In the genomic region with DNA sequence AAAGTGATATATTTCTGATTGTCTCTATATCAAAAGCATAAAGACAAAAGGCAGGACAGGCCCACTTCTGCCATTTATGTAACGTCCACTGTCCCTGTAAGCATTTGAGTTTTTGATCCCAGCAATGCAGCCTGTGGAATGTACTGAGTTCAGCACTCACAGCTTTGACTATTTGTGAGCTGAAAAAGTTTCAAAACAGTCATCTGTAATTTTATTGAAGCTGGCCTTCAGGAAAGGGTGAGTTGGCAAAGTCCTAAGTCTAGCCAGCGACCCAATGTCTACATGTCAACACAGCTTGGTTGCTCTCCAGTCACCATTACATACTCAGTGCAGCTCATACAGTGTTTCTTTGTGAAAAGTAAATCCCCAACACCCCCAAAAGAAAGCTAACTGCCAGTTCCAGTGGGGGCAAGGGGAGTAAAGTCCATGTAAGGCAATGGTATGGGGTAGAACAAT, we compare ENCODE assay signal across 1 cellular context.
TF ChIP-seq lines count a peak whose summit lies in the region.

No MANE protein-coding gene starts in this region.

TF ChIP-seq in HepG2, 621 proteins besides CTCF, POLR2A, EP300 and RAD21 (continued from another document and continues in another):
- TF ChIP-seq, protein P1, sequence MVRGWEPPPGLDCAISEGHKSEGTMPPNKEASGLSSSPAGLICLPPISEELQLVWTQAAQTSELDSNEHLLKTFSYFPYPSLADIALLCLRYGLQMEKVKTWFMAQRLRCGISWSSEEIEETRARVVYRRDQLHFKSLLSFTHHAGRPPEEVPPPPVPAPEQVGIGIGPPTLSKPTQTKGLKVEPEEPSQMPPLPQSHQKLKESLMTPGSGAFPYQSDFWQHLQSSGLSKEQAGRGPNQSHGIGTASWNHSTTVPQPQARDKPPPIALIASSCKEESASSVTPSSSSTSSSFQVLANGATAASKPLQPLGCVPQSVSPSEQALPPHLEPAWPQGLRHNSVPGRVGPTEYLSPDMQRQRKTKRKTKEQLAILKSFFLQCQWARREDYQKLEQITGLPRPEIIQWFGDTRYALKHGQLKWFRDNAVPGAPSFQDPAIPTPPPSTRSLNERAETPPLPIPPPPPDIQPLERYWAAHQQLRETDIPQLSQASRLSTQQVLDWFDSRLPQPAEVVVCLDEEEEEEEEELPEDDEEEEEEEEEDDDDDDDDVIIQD (CRISPR knock-in tag; IDR thresholded peaks at IDR 0.05; ENCODE audit: low read depth): peak; percentile 86; the same call in 1 of the 2 replicates
- TF ChIP-seq, protein P2, sequence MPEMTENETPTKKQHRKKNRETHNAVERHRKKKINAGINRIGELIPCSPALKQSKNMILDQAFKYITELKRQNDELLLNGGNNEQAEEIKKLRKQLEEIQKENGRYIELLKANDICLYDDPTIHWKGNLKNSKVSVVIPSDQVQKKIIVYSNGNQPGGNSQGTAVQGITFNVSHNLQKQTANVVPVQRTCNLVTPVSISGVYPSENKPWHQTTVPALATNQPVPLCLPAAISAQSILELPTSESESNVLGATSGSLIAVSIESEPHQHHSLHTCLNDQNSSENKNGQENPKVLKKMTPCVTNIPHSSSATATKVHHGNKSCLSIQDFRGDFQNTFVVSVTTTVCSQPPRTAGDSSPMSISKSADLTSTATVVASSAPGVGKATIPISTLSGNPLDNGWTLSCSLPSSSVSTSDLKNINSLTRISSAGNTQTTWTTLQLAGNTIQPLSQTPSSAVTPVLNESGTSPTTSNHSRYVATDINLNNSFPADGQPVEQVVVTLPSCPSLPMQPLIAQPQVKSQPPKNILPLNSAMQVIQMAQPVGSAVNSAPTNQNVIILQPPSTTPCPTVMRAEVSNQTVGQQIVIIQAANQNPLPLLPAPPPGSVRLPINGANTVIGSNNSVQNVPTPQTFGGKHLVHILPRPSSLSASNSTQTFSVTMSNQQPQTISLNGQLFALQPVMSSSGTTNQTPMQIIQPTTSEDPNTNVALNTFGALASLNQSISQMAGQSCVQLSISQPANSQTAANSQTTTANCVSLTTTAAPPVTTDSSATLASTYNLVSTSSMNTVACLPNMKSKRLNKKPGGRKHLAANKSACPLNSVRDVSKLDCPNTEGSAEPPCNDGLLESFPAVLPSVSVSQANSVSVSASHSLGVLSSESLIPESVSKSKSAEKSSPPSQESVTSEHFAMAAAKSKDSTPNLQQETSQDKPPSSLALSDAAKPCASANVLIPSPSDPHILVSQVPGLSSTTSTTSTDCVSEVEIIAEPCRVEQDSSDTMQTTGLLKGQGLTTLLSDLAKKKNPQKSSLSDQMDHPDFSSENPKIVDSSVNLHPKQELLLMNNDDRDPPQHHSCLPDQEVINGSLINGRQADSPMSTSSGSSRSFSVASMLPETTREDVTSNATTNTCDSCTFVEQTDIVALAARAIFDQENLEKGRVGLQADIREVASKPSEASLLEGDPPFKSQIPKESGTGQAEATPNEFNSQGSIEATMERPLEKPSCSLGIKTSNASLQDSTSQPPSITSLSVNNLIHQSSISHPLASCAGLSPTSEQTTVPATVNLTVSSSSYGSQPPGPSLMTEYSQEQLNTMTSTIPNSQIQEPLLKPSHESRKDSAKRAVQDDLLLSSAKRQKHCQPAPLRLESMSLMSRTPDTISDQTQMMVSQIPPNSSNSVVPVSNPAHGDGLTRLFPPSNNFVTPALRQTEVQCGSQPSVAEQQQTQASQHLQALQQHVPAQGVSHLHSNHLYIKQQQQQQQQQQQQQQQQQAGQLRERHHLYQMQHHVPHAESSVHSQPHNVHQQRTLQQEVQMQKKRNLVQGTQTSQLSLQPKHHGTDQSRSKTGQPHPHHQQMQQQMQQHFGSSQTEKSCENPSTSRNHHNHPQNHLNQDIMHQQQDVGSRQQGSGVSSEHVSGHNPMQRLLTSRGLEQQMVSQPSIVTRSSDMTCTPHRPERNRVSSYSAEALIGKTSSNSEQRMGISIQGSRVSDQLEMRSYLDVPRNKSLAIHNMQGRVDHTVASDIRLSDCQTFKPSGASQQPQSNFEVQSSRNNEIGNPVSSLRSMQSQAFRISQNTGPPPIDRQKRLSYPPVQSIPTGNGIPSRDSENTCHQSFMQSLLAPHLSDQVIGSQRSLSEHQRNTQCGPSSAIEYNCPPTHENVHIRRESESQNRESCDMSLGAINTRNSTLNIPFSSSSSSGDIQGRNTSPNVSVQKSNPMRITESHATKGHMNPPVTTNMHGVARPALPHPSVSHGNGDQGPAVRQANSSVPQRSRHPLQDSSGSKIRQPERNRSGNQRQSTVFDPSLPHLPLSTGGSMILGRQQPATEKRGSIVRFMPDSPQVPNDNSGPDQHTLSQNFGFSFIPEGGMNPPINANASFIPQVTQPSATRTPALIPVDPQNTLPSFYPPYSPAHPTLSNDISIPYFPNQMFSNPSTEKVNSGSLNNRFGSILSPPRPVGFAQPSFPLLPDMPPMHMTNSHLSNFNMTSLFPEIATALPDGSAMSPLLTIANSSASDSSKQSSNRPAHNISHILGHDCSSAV (CRISPR knock-in tag; IDR thresholded peaks at IDR 0.05; ENCODE audit: borderline replicate concordance): no peak
- TF ChIP-seq ZNF263 (CRISPR knock-in tag; IDR thresholded peaks at IDR 0.05): no peak
- TF ChIP-seq ATF7 (IDR thresholded peaks at IDR 0.05): no peak
- TF ChIP-seq ATF7 (CRISPR knock-in tag; IDR thresholded peaks at IDR 0.05): no peak
- TF ChIP-seq USF2 (IDR thresholded peaks at IDR 0.05; ENCODE audit: low read depth, low read length): no peak
- no peak for TF ChIP-seq USF2 (CRISPR knock-in tag; IDR thresholded peaks at IDR 0.05; ENCODE audit: borderline replicate concordance)
- TF ChIP-seq MTA1 (CRISPR knock-in tag; IDR thresholded peaks at IDR 0.05; ENCODE audit: borderline replicate concordance): no peak
- TF ChIP-seq FOXP4 (CRISPR knock-in tag; IDR thresholded peaks at IDR 0.05): peak; percentile 70
- TF ChIP-seq ZNF343 (CRISPR knock-in tag; IDR thresholded peaks at IDR 0.05): no peak
- TF ChIP-seq KAT7 (CRISPR knock-in tag; IDR thresholded peaks at IDR 0.05; ENCODE audit: borderline replicate concordance): no peak
- TF ChIP-seq ATF7-NPFF (CRISPR knock-in tag; IDR thresholded peaks at IDR 0.05; ENCODE audit: low read depth): no peak
- no peak; the same call in 1 of the 2 replicates for TF ChIP-seq RXRA (CRISPR knock-in tag; IDR thresholded peaks at IDR 0.05)
- TF ChIP-seq ZNF746 (CRISPR knock-in tag; IDR thresholded peaks at IDR 0.05): no peak
- TF ChIP-seq RFXANK (CRISPR knock-in tag; IDR thresholded peaks at IDR 0.05): no peak
- no peak for TF ChIP-seq RAD51 (IDR thresholded peaks at IDR 0.05; ENCODE audit: borderline replicate concordance)
- TF ChIP-seq BRD4 (CRISPR knock-in tag; IDR thresholded peaks at IDR 0.05): no peak
- TF ChIP-seq HNRNPH1 (optimal IDR thresholded peaks at IDR 0.05; ENCODE audit: low read depth, low read length): no peak
- TF ChIP-seq ZNF546 (CRISPR knock-in tag; conservative IDR thresholded peaks at IDR 0.05): no peak
- no peak for TF ChIP-seq ZNF713 (CRISPR knock-in tag; IDR thresholded peaks at IDR 0.05)
- TF ChIP-seq ZFYVE20 (CRISPR knock-in tag; IDR thresholded peaks at IDR 0.05; ENCODE audit: borderline replicate concordance, low read depth): no peak
- no peak for TF ChIP-seq HOXA7 (CRISPR knock-in tag; IDR thresholded peaks at IDR 0.05)
- peak; percentile 34; the same call in 1 of the 2 replicates for TF ChIP-seq RBFOX2 (IDR thresholded peaks at IDR 0.05; ENCODE audit: low read depth, low read length)
- peak; percentile 71; the same call in 1 of the 2 replicates for TF ChIP-seq KMT2A (CRISPR knock-in tag; IDR thresholded peaks at IDR 0.05)
- no peak for TF ChIP-seq ZNF577 (CRISPR knock-in tag; IDR thresholded peaks at IDR 0.05; ENCODE audit: borderline replicate concordance, low read depth)
- TF ChIP-seq ZNF616 (CRISPR knock-in tag; IDR thresholded peaks at IDR 0.05; ENCODE audit: low read depth): 0 out of 2 replicates have a peak, but pooled peaks have one; percentile 47
- TF ChIP-seq, protein P3, sequence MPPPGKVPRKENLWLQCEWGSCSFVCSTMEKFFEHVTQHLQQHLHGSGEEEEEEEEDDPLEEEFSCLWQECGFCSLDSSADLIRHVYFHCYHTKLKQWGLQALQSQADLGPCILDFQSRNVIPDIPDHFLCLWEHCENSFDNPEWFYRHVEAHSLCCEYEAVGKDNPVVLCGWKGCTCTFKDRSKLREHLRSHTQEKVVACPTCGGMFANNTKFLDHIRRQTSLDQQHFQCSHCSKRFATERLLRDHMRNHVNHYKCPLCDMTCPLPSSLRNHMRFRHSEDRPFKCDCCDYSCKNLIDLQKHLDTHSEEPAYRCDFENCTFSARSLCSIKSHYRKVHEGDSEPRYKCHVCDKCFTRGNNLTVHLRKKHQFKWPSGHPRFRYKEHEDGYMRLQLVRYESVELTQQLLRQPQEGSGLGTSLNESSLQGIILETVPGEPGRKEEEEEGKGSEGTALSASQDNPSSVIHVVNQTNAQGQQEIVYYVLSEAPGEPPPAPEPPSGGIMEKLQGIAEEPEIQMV (CRISPR knock-in tag; IDR thresholded peaks at IDR 0.05; ENCODE audit: low read depth): no peak
- no peak for TF ChIP-seq NCOA5 (CRISPR knock-in tag; IDR thresholded peaks at IDR 0.05)
- TF ChIP-seq MEIS1 (CRISPR knock-in tag; IDR thresholded peaks at IDR 0.05; ENCODE audit: borderline replicate concordance): no peak
- no peak for TF ChIP-seq PRDM10 (CRISPR knock-in tag; IDR thresholded peaks at IDR 0.05; ENCODE audit: low read depth)
- TF ChIP-seq WIZ (CRISPR knock-in tag; IDR thresholded peaks at IDR 0.05): 0 out of 2 replicates have a peak, but pooled peaks have one; percentile 42
- TF ChIP-seq FOXC1 (CRISPR knock-in tag; IDR thresholded peaks at IDR 0.05; ENCODE audit: borderline replicate concordance): no peak
- TF ChIP-seq MAF1 (CRISPR knock-in tag; IDR thresholded peaks at IDR 0.05; ENCODE audit: borderline replicate concordance): no peak
- peak; percentile 41; the same call in 1 of the 2 replicates for TF ChIP-seq ZBTB20 (CRISPR knock-in tag; IDR thresholded peaks at IDR 0.05; ENCODE audit: borderline replicate concordance, low read depth)
- TF ChIP-seq HOXA3 (CRISPR knock-in tag; IDR thresholded peaks at IDR 0.05): peak; percentile 70; the same call in 1 of the 2 replicates
- TF ChIP-seq NRL (CRISPR knock-in tag; IDR thresholded peaks at IDR 0.05; ENCODE audit: borderline replicate concordance): no peak
- no peak for TF ChIP-seq MLX (CRISPR knock-in tag; IDR thresholded peaks at IDR 0.05)
- no peak for TF ChIP-seq ARNT (IDR thresholded peaks at IDR 0.05)
- TF ChIP-seq HNF4A (CRISPR knock-in tag; IDR thresholded peaks at IDR 0.05): peak; percentile 91
